Comparison of ENCODE assay signal across 1 cellular context in genomic region chr2:134319581-134320246, GRCh38.
TF ChIP-seq lines count a peak whose summit lies in the region.

No MANE protein-coding gene starts in this region.

TF ChIP-seq in H1, 55 proteins besides CTCF, POLR2A, EP300 and RAD21:
- TF ChIP-seq KDM1A (IDR thresholded peaks at IDR 0.05; ENCODE audit: borderline replicate concordance, low read length) (no peak), TBP (IDR thresholded peaks at IDR 0.05; ENCODE audit: low read depth, low read length) (no peak), CHD2 (IDR thresholded peaks at IDR 0.05; ENCODE audit: low read length) (no peak), CTBP2 (IDR thresholded peaks at IDR 0.05; ENCODE audit: borderline replicate concordance, insufficient read depth, insufficient read length, low read length) (no peak), CBX8 (IDR thresholded peaks at IDR 0.05; ENCODE audit: borderline replicate concordance, low read depth, low read length) (no peak), SIX5 (IDR thresholded peaks at IDR 0.05; ENCODE audit: low read depth, low read length) (no peak), MAFK (IDR thresholded peaks at IDR 0.05; ENCODE audit: low read depth, low read length) (no peak)
- TF ChIP-seq, protein P1, sequence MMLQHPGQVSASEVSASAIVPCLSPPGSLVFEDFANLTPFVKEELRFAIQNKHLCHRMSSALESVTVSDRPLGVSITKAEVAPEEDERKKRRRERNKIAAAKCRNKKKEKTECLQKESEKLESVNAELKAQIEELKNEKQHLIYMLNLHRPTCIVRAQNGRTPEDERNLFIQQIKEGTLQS (IDR thresholded peaks at IDR 0.05; ENCODE audit: insufficient read depth, low read depth, low read length): no peak
